14 cellular contexts compared by ENCODE assay signal in the genomic region with DNA sequence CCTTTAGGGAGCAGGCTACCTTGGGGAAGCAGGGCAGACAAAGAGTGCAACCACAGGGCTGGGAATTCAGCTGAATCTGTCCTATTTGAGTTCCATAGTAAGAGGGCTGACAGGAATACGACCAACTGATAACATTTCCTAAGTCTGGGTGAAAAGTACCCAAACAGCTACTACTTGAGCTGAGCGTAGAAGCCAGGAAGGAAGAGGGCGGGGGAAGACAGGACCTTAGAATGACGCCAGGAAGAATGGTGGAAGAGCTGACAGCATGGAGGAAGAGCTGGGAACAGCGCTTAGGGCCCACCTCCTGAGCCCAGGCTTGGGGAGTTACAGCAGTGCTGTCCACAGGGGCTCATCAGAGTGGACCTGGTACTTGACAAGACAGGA. TPM values are rescaled to one million over a fixed set of nuclear protein-coding genes. Genes with fewer than 3 reads are reported as not detected.
A peak's percentile ranks its signal among the peaks of the same experiment; 100 is the strongest.
DNase-seq lines count a peak whose midpoint lies in the region; ATAC-seq and TF ChIP-seq lines count a peak whose summit lies in the region.
"Had no signal": no experiment of that assay in that cellular context is flagged by ENCODE, and none has a peak within 500 bp of the region (broad histone marks: within the 10 kb centered on the region; RNA-seq: fewer than 3 reads in every experiment).

No MANE protein-coding gene starts in this region.

- H3K9ac ChIP-seq in adipocyte (ENCODE audit: low read length), result peak overlapping the region; percentile 60

- no peak overlapping the region for H3K4me3 ChIP-seq in cardiac muscle cell
- peak overlapping the region; percentile 21 for H3K4me3 ChIP-seq in adipocyte (ENCODE audit: low read length)
- no peak overlapping the region for H3K4me3 ChIP-seq in lower lobe of right lung
- no peak overlapping the region for H3K4me3 ChIP-seq in aorta (ENCODE audit: low read length in 2 of 2)
- H3K4me3 ChIP-seq: thyroid gland had no signal

- ATAC-seq in Right ventricle myocardium inferior (no peak), lower lobe of right lung (peak; percentile 11 to 39), aorta (ENCODE audit: low FRiP score) (peak; percentile 46), HG02973 (IDR thresholded peaks at IDR 0.05; ENCODE audit: unreplicated experiment) (no peak)

- intact Hi-C loops in Right ventricle myocardium inferior (cut with DNase I) (loop anchor here (5.0 kb wide), 1 partner anchor 36 kb away; no protein-coding TSS in a partner anchor), lower lobe of right lung (cut with DNase I) (no loop called here), aorta (cut with DNase I) (no loop called here)

- H3K4me1 ChIP-seq in cardiac muscle cell (ENCODE audit: low read depth), result no peaks in the 10 kb centered on the region
- peaks cover 17% of the 10 kb centered on the region for H3K4me1 ChIP-seq in adipocyte (ENCODE audit: control insufficient read depth, insufficient read depth, low read length)
- H3K4me1 ChIP-seq in lower lobe of right lung, result peaks cover 33% of the 10 kb centered on the region
- H3K4me1 ChIP-seq in aorta (ENCODE audit: control insufficient read depth in 1 of 2, insufficient read depth in 2 of 2, low read length in 2 of 2), result peaks cover 0 to 1% of the 10 kb centered on the region in 2 donors

- H3K9me3 ChIP-seq in cardiac muscle cell (ENCODE audit: low read depth), result no peaks in the 10 kb centered on the region
- H3K9me3 ChIP-seq in adipocyte (ENCODE audit: control insufficient read depth, low read length), result no peaks in the 10 kb centered on the region
- H3K9me3 ChIP-seq in lower lobe of right lung, result no peaks in the 10 kb centered on the region
- H3K9me3 ChIP-seq in aorta (ENCODE audit: control insufficient read depth, low read length), result no peaks in the 10 kb centered on the region
- H3K9me3 ChIP-seq: thyroid gland had no signal

- 47 to 55% methylated on average over 5 of the region's 5 CpGs for WGBS in aorta, 2 donors

- H3K27ac ChIP-seq in cardiac muscle cell, result peak overlapping the region; percentile 74
- peak overlapping the region; percentile 31 for H3K27ac ChIP-seq in lower lobe of right lung
- H3K27ac ChIP-seq in aorta (ENCODE audit: low read depth in 1 of 2, low read length in 2 of 2), result peak overlapping the region in 1 of 2 donors; percentile 51
- H3K27ac ChIP-seq: C4-2B, thyroid gland had no signal

- H3K27me3 ChIP-seq in cardiac muscle cell, result no peaks in the 10 kb centered on the region
- peaks cover 5% of the 10 kb centered on the region for H3K27me3 ChIP-seq in adipocyte (replicated peaks; ENCODE audit: control insufficient read depth, insufficient read depth, low read length)
- no peaks in the 10 kb centered on the region for H3K27me3 ChIP-seq in lower lobe of right lung (ENCODE audit: low read depth)
- no peaks in the 10 kb centered on the region for H3K27me3 ChIP-seq in aorta (ENCODE audit: control insufficient read depth in 1 of 2, insufficient read depth in 2 of 2, low read length in 1 of 2)
- H3K27me3 ChIP-seq: thyroid gland had no signal

- H3K36me3 ChIP-seq in cardiac muscle cell, result no peaks in the 10 kb centered on the region
- H3K36me3 ChIP-seq in adipocyte (ENCODE audit: control insufficient read depth, insufficient read depth, low read length, severe bottlenecking), result no peaks in the 10 kb centered on the region
- peaks cover 5% of the 10 kb centered on the region for H3K36me3 ChIP-seq in lower lobe of right lung
- H3K36me3 ChIP-seq in aorta (ENCODE audit: control insufficient read depth in 1 of 2, insufficient read depth in 2 of 2, low read length in 1 of 2), result no peaks in the 10 kb centered on the region
- H3K36me3 ChIP-seq: thyroid gland had no signal

- DNase-seq in cardiac muscle cell (ENCODE audit: low read depth in 1 of 2, low spot score in 1 of 2), result peak in 1 of 2 donors; percentile 53
- no peak for DNase-seq in Right ventricle myocardium inferior (ENCODE audit: missing footprints)
- DNase-seq in adipocyte (ENCODE audit: low read depth), result no peak
- DNase-seq in lower lobe of right lung, result no peak
- no peak for DNase-seq in aorta
- no peak for DNase-seq in NCI-H82 (lab: John Stamatoyannopoulos, UW)
- DNase-seq in SK-N-DZ (ENCODE audit: low spot score), result no peak
- DNase-seq: activated gamma-delta T cell; effector CD8-positive, alpha-beta T cell; NCI-H1092 treated with DMSO at 0.1 percent for 48 hours; stimulated activated CD4-positive, alpha-beta T cell treated with anti-CD3 and anti-CD28 coated beads, Interleukin-4, amount 100 ng/mL, for 4 hours; thyroid gland had no signal

- TF ChIP-seq CTCF in cardiac muscle cell (IDR thresholded peaks at IDR 0.05; ENCODE audit: low read depth, low read length) (no peak), lower lobe of right lung (IDR thresholded peaks at IDR 0.05) (no peak)

RNA-seq across cellular contexts. Expression of gene MECP2, which starts 14.4 kb away (rescaled TPM):
- total RNA-seq in cardiac muscle cell (57.2 and 64.5 TPM in 2 replicates), Right ventricle myocardium inferior (32.8 TPM), lower lobe of right lung (57.6 TPM), aorta (10 to 100 TPM; 73.5 to 80.7 TPM)
- polyA plus RNA-seq in cardiac muscle cell (15.6 and 17.9 TPM in 2 replicates), aorta (10 to 100 TPM; 10.4 to 24.9 TPM)
- 17.5 and 26.9 TPM in 2 replicates for polyA plus RNA-seq in SK-N-DZ (2014; cell fraction: cytosol; rRNA removed)
- 23.3 and 27.8 TPM in 2 replicates for polyA plus RNA-seq in SK-N-DZ (2014; cell fraction: nucleus; rRNA removed)

Comparison
In these comparisons a context has a peak if more than half of its experiments do, and no peak if none do; other contexts are left out.
1. ATAC-seq: peak in lower lobe of right lung (2 of 2) and aorta (single experiment); none in Right ventricle myocardium inferior (single experiment) and HG02973 (single experiment).